Comparison of ENCODE assay signal across 25 cellular contexts in the genomic region with DNA sequence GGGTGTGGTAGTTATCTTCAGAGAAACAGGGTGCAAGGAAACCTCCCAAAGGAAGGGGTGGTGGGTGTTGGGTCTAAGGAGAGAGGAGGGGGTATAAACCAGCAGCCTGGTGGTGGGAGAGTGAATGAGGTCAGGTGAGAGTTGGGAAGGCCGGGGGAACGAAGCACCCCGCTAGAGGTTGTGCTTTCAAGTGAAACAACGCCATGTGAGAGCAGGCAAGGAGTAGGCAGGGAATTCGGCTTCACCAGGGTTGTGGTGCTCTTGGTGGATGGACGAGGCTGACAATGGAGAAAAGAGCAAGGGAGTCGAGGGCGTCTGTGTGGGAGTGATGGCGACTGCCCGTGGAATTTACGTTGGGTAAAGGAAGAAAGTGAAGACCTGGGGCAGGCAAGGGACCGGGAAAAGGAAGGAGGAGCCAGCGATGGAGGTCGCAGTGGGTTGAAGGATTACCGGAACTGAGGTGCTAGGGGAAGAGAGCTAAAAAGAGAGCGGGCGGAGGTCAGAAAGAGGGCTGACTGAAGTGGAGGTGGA. TPM values are rescaled to one million over a fixed set of nuclear protein-coding genes. Genes with fewer than 3 reads are reported as not detected.
DNase-seq lines count a peak whose midpoint lies in the region; ATAC-seq, FAIRE-seq and TF ChIP-seq lines count a peak whose summit lies in the region.
"Had no signal": no experiment of that assay in that cellular context is flagged by ENCODE, and none has a peak within 500 bp of the region (broad histone marks: within the 10 kb centered on the region; RNA-seq: fewer than 3 reads in every experiment).

No MANE protein-coding gene starts in this region.

- H3K79me1 ChIP-seq in H9 (ENCODE audit: insufficient read depth, low read depth, low read length, poor library complexity, severe bottlenecking): no peaks in the 10 kb centered on the region
- no peaks in the 10 kb centered on the region for H3K79me1 ChIP-seq in H1 (ENCODE audit: low read depth, low read length)

- H3K4me3 ChIP-seq in H1 (ENCODE audit: extremely low read depth in 1 of 4, insufficient read depth in 2 of 4, low read depth in 3 of 4, low read length in 4 of 4): peak overlapping the region; percentile 30 to 61 (median 39); a peak in 6 of 8 replicates
- no peak overlapping the region for H3K4me3 ChIP-seq in osteoblast (ENCODE audit: insufficient read depth, low read length)
- no peak overlapping the region for H3K4me3 ChIP-seq in heart right ventricle
- no peak overlapping the region for H3K4me3 ChIP-seq in breast epithelium
- H3K4me3 ChIP-seq: body of pancreas, K562, right atrium auricular region had no signal

- CTCF ChIA-PET in H1 (lab: Charles Lee; ENCODE audit: partially characterized antibody): interaction anchor here (0.7 to 1.2 kb wide), 3 partner anchors 10 to 63 kb away, joined by 3 read pairs; no protein-coding TSS in a partner anchor

- H2BK12ac ChIP-seq in H9 (ENCODE audit: insufficient read length, low read depth, low read length) (no peak overlapping the region), H1 (ENCODE audit: low read depth, low read length) (peak overlapping the region; percentile 89; the same call in 1 of the 2 replicates)

- H3K27me3 Mint-ChIP-seq in H9 (ENCODE audit: low read depth): peaks cover 74% of the 10 kb centered on the region

- peaks cover 13% of the 10 kb centered on the region for H3K23me2 ChIP-seq in H9 (ENCODE audit: insufficient read length, low read depth, low read length, poor library complexity, severe bottlenecking)
- H3K23me2 ChIP-seq in H1 (ENCODE audit: low read depth, low read length): peaks cover 20% of the 10 kb centered on the region

- H3K9me3 ChIP-seq in H9 (ENCODE audit: control insufficient read depth, low read depth, low read length) (no peaks in the 10 kb centered on the region), H1 (ENCODE audit: insufficient read depth in 2 of 2, low read depth in 1 of 2, low read length in 1 of 2) (no peaks in the 10 kb centered on the region), osteoblast (ENCODE audit: low read depth, low read length) (no peaks in the 10 kb centered on the region), heart right ventricle (no peaks in the 10 kb centered on the region), breast epithelium (no peaks in the 10 kb centered on the region)
- H3K9me3 ChIP-seq: body of pancreas, right atrium auricular region had no signal

- TF ChIP-seq EP300 in H1 (IDR thresholded peaks at IDR 0.05; ENCODE audit: borderline replicate concordance in 1 of 2, low read depth in 2 of 2, low read length in 2 of 2): no peak

- intact Hi-C loops in heart right ventricle (cut with DNase I) (no loop called here), breast epithelium (cut with DNase I; ENCODE audit: low total_unique reads) (no loop called here)

- H2AK5ac ChIP-seq in H9 (ENCODE audit: insufficient read length, low read length) (no peak overlapping the region), H1 (ENCODE audit: low read depth, low read length) (no peak overlapping the region; the same call in 1 of the 2 replicates)

- H3K27me3 ChIP-seq in H9 (ENCODE audit: insufficient read depth, low read length): peaks cover 55% of the 10 kb centered on the region
- peaks cover 49 to 71% (median 68%) of the 10 kb centered on the region in 4 experiments for H3K27me3 ChIP-seq in H1 (replicated peaks in 1 of 4; ENCODE audit: control insufficient read depth in 3 of 4, extremely low read depth in 1 of 4, insufficient read depth in 3 of 4, low read length in 3 of 4)
- peaks cover 57% of the 10 kb centered on the region for H3K27me3 ChIP-seq in osteoblast (ENCODE audit: insufficient read depth, low read length)
- peaks cover 12 to 52% (median 49%) of the 10 kb centered on the region in 7 donors for H3K27me3 ChIP-seq in heart right ventricle
- peaks cover 0 to 47% of the 10 kb centered on the region in 2 donors for H3K27me3 ChIP-seq in breast epithelium

- H3K4me1 Mint-ChIP-seq in H9: peaks cover 30 to 39% of the 10 kb centered on the region in 2 experiments

- H3K36me3 Mint-ChIP-seq in H9 (ENCODE audit: insufficient read depth in 1 of 3, low read depth in 3 of 3): peaks cover 0 to 5% (median 0%) of the 10 kb centered on the region in 3 experiments; a peak in 3 of 7 replicates

- no peak overlapping the region for H4K91ac ChIP-seq in H9 (ENCODE audit: insufficient read length, low read depth, low read length)
- H4K91ac ChIP-seq in H1 (replicated peaks; ENCODE audit: insufficient read length, low read length): no peak overlapping the region

- H3K4ac ChIP-seq in H9 (ENCODE audit: low read depth, low read length) (no peak overlapping the region), H1 (replicated peaks; ENCODE audit: insufficient read length, low read depth, low read length) (peak overlapping the region; percentile 19)

- H2BK20ac ChIP-seq in H9 (ENCODE audit: low read depth, low read length, poor library complexity, severe bottlenecking) (no peak overlapping the region), H1 (ENCODE audit: low read length) (peak overlapping the region; percentile 98; the same call in 1 of the 2 replicates)

- no peak for ATAC-seq in heart right ventricle
- ATAC-seq: body of pancreas, K562, left lobe of liver had no signal

- no peak overlapping the region for H3K18ac ChIP-seq in H9 (ENCODE audit: insufficient read length, low read depth, low read length)
- peak overlapping the region; percentile 13; the same call in 1 of the 2 replicates for H3K18ac ChIP-seq in H1 (ENCODE audit: extremely low read depth, low read length)

- H3K56ac ChIP-seq in H9 (ENCODE audit: insufficient read length, low read depth, low read length): no peak overlapping the region
- no peak overlapping the region for H3K56ac ChIP-seq in H1 (replicated peaks; ENCODE audit: insufficient read length, low read depth, low read length)

- H3K27ac ChIP-seq in H9 (ENCODE audit: insufficient read length, low read depth, low read length) (no peak overlapping the region), H1 (ENCODE audit: low read depth, low read length) (no peak overlapping the region), osteoblast (ENCODE audit: low read depth, low read length) (no peak overlapping the region), heart right ventricle (no peak overlapping the region), breast epithelium (no peak overlapping the region)
- H3K27ac ChIP-seq: body of pancreas, right atrium auricular region had no signal

- no peak for TF ChIP-seq RAD21 in H1 (IDR thresholded peaks at IDR 0.05 in 1 of 2, conservative IDR thresholded peaks at IDR 0.05 in 1 of 2; ENCODE audit: low read depth in 2 of 2, low read length in 2 of 2)

- no peak overlapping the region; a peak in 1 of 7 replicates for H3K27ac Mint-ChIP-seq in H9
- H3K27ac Mint-ChIP-seq: activated naive CD8-positive, alpha-beta T cell treated with anti-CD3 and anti-CD28 coated beads for 36 hours had no signal

- no peak overlapping the region for H2BK120ac ChIP-seq in H9 (ENCODE audit: low read depth, low read length, poor library complexity, severe bottlenecking)
- H2BK120ac ChIP-seq in H1 (replicated peaks; ENCODE audit: low read depth, low read length): no peak overlapping the region

- no peak for FAIRE-seq in H1 (lab: Jason Lieb, UNC)
- FAIRE-seq: endometrium, K562, urothelium cell line had no signal

- H2BK15ac ChIP-seq in H9 (ENCODE audit: low read depth, low read length) (no peak overlapping the region), H1 (ENCODE audit: low read length) (peak overlapping the region; percentile 65; the same call in 1 of the 2 replicates)

- H3K79me2 ChIP-seq in H9 (ENCODE audit: insufficient read depth, low read length) (no peaks in the 10 kb centered on the region), H1 (ENCODE audit: control insufficient read depth in 1 of 2, insufficient read depth in 2 of 2, low read length in 2 of 2) (no peaks in the 10 kb centered on the region), osteoblast (ENCODE audit: insufficient read depth, low read length) (no peaks in the 10 kb centered on the region)

- H4K8ac ChIP-seq in H9 (replicated peaks; ENCODE audit: insufficient read length, low read depth, low read length) (no peak overlapping the region), H1 (ENCODE audit: extremely low read depth, insufficient read depth, low read length) (peak overlapping the region; percentile 66; the same call in 1 of the 2 replicates)

- H3K36me3 ChIP-seq in H1 (ENCODE audit: control insufficient read depth in 2 of 4, insufficient read depth in 4 of 4, low read length in 3 of 4) (peaks cover 0 to 4% (median 0%) of the 10 kb centered on the region in 4 experiments; a peak in 1 of 8 replicates), osteoblast (ENCODE audit: insufficient read depth, low read length) (no peaks in the 10 kb centered on the region), heart right ventricle (no peaks in the 10 kb centered on the region), breast epithelium (no peaks in the 10 kb centered on the region)
- H3K36me3 ChIP-seq: right atrium auricular region had no signal

- TF ChIP-seq POLR2A in H1 (IDR thresholded peaks at IDR 0.05; ENCODE audit: control extremely low read depth in 1 of 2, low read depth in 2 of 2, low read length in 2 of 2) (no peak), breast epithelium (IDR thresholded peaks at IDR 0.05) (no peak)

- no peak for TF ChIP-seq CTCF in H9 (conservative IDR thresholded peaks at IDR 0.05)
- no peak for TF ChIP-seq CTCF in H1 (IDR thresholded peaks at IDR 0.05; ENCODE audit: control extremely low read depth in 1 of 3, insufficient read depth in 1 of 3, low read depth in 1 of 3, low read length in 3 of 3)
- no peak for TF ChIP-seq CTCF in osteoblast (IDR thresholded peaks at IDR 0.05; ENCODE audit: extremely low read depth, low read depth, low read length)
- no peak for TF ChIP-seq CTCF in heart right ventricle (IDR thresholded peaks at IDR 0.05)
- TF ChIP-seq CTCF in breast epithelium (IDR thresholded peaks at IDR 0.05): no peak

- no peaks in the 10 kb centered on the region for H4K20me1 ChIP-seq in H9 (ENCODE audit: control insufficient read depth, insufficient read depth, insufficient read length)
- peaks cover 0 to 2% of the 10 kb centered on the region in 2 experiments for H4K20me1 ChIP-seq in H1 (replicated peaks in 1 of 2; ENCODE audit: control insufficient read depth in 1 of 2, insufficient read depth in 2 of 2, low read length in 2 of 2)
- H4K20me1 ChIP-seq in osteoblast (ENCODE audit: insufficient read depth, low read length): no peaks in the 10 kb centered on the region

- no peak overlapping the region for H3T11ph ChIP-seq in H9 (ENCODE audit: low read length)

- peaks cover 0 to 5% of the 10 kb centered on the region in 2 experiments; a peak in 2 of 5 replicates for H3K9me3 Mint-ChIP-seq in H9

- peak overlapping the region; percentile 50 to 78 for H3K4me3 Mint-ChIP-seq in H9
- H3K4me3 Mint-ChIP-seq: activated naive CD8-positive, alpha-beta T cell treated with anti-CD3 and anti-CD28 coated beads for 36 hours had no signal

- H3K23ac ChIP-seq in H9 (ENCODE audit: insufficient read length, low read depth, low read length) (no peak overlapping the region), H1 (ENCODE audit: insufficient read length) (no peak overlapping the region)

- H2AFZ ChIP-seq in H9 (ENCODE audit: low read length) (no peak overlapping the region), H1 (ENCODE audit: low read length) (peak overlapping the region; percentile 72), osteoblast (ENCODE audit: low read length) (no peak overlapping the region)

- H3K4me1 ChIP-seq in H9 (ENCODE audit: insufficient read depth, low read length): no peaks in the 10 kb centered on the region; the same call in 1 of the 2 replicates
- peaks cover 3 to 15% (median 10%) of the 10 kb centered on the region in 4 experiments for H3K4me1 ChIP-seq in H1 (replicated peaks in 1 of 4; ENCODE audit: control insufficient read depth in 3 of 4, insufficient read depth in 4 of 4, low read length in 3 of 4)
- H3K4me1 ChIP-seq in osteoblast (ENCODE audit: insufficient read depth, low read length): peaks cover 6% of the 10 kb centered on the region
- H3K4me1 ChIP-seq in heart right ventricle: peaks cover 0 to 29% (median 10%) of the 10 kb centered on the region in 9 donors
- H3K4me1 ChIP-seq in breast epithelium: no peaks in the 10 kb centered on the region

- POLR2A ChIA-PET in H1 (lab: Charles Lee; ENCODE audit: partially characterized antibody): interaction anchor here (0.6 to 1.3 kb wide), 2 partner anchors 10 to 239 kb away, joined by 3 to 4 read pairs; no protein-coding TSS in a partner anchor

- no peak overlapping the region for H2BK5ac ChIP-seq in H9 (ENCODE audit: insufficient read length, low read length)
- peak overlapping the region; percentile 10; the same call in 1 of the 2 replicates for H2BK5ac ChIP-seq in H1 (ENCODE audit: low read depth, low read length)

- H4K5ac ChIP-seq in H9 (ENCODE audit: insufficient read length, low read depth, low read length): peak overlapping the region; percentile 56
- H4K5ac ChIP-seq in H1 (ENCODE audit: insufficient read length, low read depth, low read length): no peak overlapping the region

- no peak for DNase-seq in H9
- peak in 1 of 2 experiments; percentile 55 for DNase-seq in H1 (ENCODE audit: low read depth in 1 of 2, low spot score in 2 of 2)
- DNase-seq in iPS-NIHi7 (ENCODE audit: extremely low spot score): peak; percentile 11
- DNase-seq in osteoblast (ENCODE audit: insufficient read length, low spot score, missing footprints): peak; percentile 74
- no peak for DNase-seq in dermis blood vessel endothelial cell
- no peak for DNase-seq in heart right ventricle
- no peak for DNase-seq in islet precursor cell
- no peak for DNase-seq in breast epithelium (ENCODE audit: low spot score in 2 of 2)
- DNase-seq: activated CD4-positive, CD25-positive, alpha-beta regulatory T cell treated with anti-CD3 and anti-CD28 coated beads, Interleukin-2, amount 50 U/mL, for 72 hours; activated naive CD8-positive, alpha-beta T cell treated with anti-CD3 and anti-CD28 coated beads for 36 hours; activated T-cell treated with anti-CD3 and anti-CD28 coated beads, Interleukin-2, amount 50 U/mL, for 48 hours; body of pancreas; COR-L47; midbrain; NCI-H1694 treated with DMSO at 0.1 percent for 48 hours; NCI-H2227 treated with DMSO at 0.1 percent for 48 hours; NCI-H774; occipital lobe; stimulated activated CD8-positive, alpha-beta memory T cell treated with anti-CD3 and anti-CD28 coated beads, Interleukin-4, amount 100 ng/mL, for 48 hours had no signal

- H3K9ac ChIP-seq in H9 (ENCODE audit: extremely low read depth, insufficient read length, low read length): no peak overlapping the region
- H3K9ac ChIP-seq in H1 (replicated peaks in 1 of 4; ENCODE audit: extremely low read depth in 1 of 4, low read depth in 3 of 4, low read length in 3 of 4): no peak overlapping the region

- WGBS in H9 (ENCODE audit: extremely low coverage, insufficient read length, low lambda C conversion rate): no CpG with 5 or more reads among the region's 17 CpGs
- WGBS in H1 (ENCODE audit: extremely low coverage in 1 of 2, insufficient coverage in 1 of 2, insufficient read length in 1 of 2, insufficient replicate concordance in 2 of 2, low coverage in 1 of 2, low lambda C conversion rate in 2 of 2, missing lambda C conversion rate in 1 of 2), 2 experiments: 43% methylated on average over 17 of the region's 17 CpGs; no CpG with 5 or more reads in 1 of the 2 experiments
- WGBS in heart right ventricle, 2 donors: 40 to 45% methylated on average over 17 of the region's 17 CpGs

- H3K4me2 ChIP-seq in H9 (ENCODE audit: insufficient read depth, insufficient read length, low read length) (peak overlapping the region; percentile 97), H1 (ENCODE audit: insufficient read depth in 1 of 2, low read depth in 2 of 2, low read length in 2 of 2) (peak overlapping the region; percentile 77 to 78), osteoblast (ENCODE audit: insufficient read depth, low read length) (no peak overlapping the region)

- no peak overlapping the region; the same call in 1 of the 2 replicates for H3K14ac ChIP-seq in H9 (ENCODE audit: insufficient read depth, low read length)
- no peak overlapping the region for H3K14ac ChIP-seq in H1 (ENCODE audit: insufficient read length)

RNA-seq across cellular contexts. Expression of gene MLNR, which starts 2.1 kb away (rescaled TPM):
- total RNA-seq in H9 (2021): not detected in 2 replicates
- 0.24 TPM in 1 of 2 replicates, not detected in the other for total RNA-seq in H1 (2021; fragmentation: NEBNext Ultra II Directional; extraction: Animal tissue kit (Norgen Biotek cat#: 25700))
- 0.29 and 0.69 TPM in 2 replicates for polyA plus RNA-seq in H1 (2011; rRNA removed)
- 0.16 TPM for polyA plus RNA-seq in H1 (2011; cell fraction: cytosol; rRNA removed)
- polyA plus RNA-seq in H1 (2011; cell fraction: nucleus; rRNA removed): 0.30 TPM
- polyA plus RNA-seq in H1 (2012, experiment 1 of 2): 0.13 to 0.24 TPM in 2 of 4 replicates, not detected in the others
- not detected for polyA plus RNA-seq in H1 (2012, experiment 2 of 2)
- 0.26 TPM for polyA plus RNA-seq in H1 (2013, experiment 1 of 2)
- 0.20 TPM for polyA plus RNA-seq in H1 (2013, experiment 2 of 2)
- 0.16 and 0.20 TPM in 2 replicates for polyA minus RNA-seq in H1 (2011; rRNA and poly(A)+ RNA removed)
- polyA minus RNA-seq in H1 (2011; cell fraction: cytosol; rRNA and poly(A)+ RNA removed): not detected
- 1.2 TPM for polyA minus RNA-seq in H1 (2011; cell fraction: nucleus; rRNA and poly(A)+ RNA removed)
- not detected in 2 replicates for total RNA-seq in osteoblast
- not detected in 2 replicates for total RNA-seq in dermis blood vessel endothelial cell
- total RNA-seq in heart right ventricle: not detected
- polyA plus RNA-seq in heart right ventricle: not detected
- total RNA-seq in breast epithelium: not detected
- total RNA-seq: activated CD8-positive, alpha-beta memory T cell treated with anti-CD3 and anti-CD28 coated beads for 36 hours; activated naive CD8-positive, alpha-beta T cell treated with anti-CD3 and anti-CD28 coated beads for 36 hours; body of pancreas; K562; left lobe of liver; occipital lobe; right atrium auricular region had no signal
- polyA plus RNA-seq: K562 had no signal

RNA-seq across cellular contexts. Expression of gene CDADC1, which starts 29.7 kb away (rescaled TPM):
- total RNA-seq in H9 (2021) (3.9 and 4.9 TPM in 2 replicates), osteoblast (3.2 and 3.6 TPM in 2 replicates), dermis blood vessel endothelial cell (2.7 TPM in 2 replicates), heart right ventricle (10 to 100 TPM in 4 of 10 donors, 1 to 10 TPM in 6; 6.6 to 12.7 (median 9.4) TPM), breast epithelium (1 to 10 TPM; 7.3 to 8.5 (median 8.2) TPM)
- total RNA-seq in H1 (2021; fragmentation: NEBNext Ultra II Directional; extraction: Animal tissue kit (Norgen Biotek cat#: 25700)): 2.7 and 6.5 TPM in 2 replicates
- polyA plus RNA-seq in H1 (2011; rRNA removed) (0.98 and 1.3 TPM in 2 replicates), heart right ventricle (1 to 10 TPM; 4.9 to 5.0 TPM)
- polyA plus RNA-seq in H1 (2011; cell fraction: cytosol; rRNA removed): 2.1 TPM
- 2.2 TPM for polyA plus RNA-seq in H1 (2011; cell fraction: nucleus; rRNA removed)
- 2.8 to 6.3 TPM (median 3.3 TPM) in 4 replicates for polyA plus RNA-seq in H1 (2012, experiment 1 of 2)
- polyA plus RNA-seq in H1 (2012, experiment 2 of 2): 7.4 TPM
- polyA plus RNA-seq in H1 (2013, experiment 1 of 2): 4.0 TPM
- 3.5 TPM for polyA plus RNA-seq in H1 (2013, experiment 2 of 2)
- polyA minus RNA-seq in H1 (2011; rRNA and poly(A)+ RNA removed): 0.93 and 1.7 TPM in 2 replicates
- 1.8 TPM for polyA minus RNA-seq in H1 (2011; cell fraction: cytosol; rRNA and poly(A)+ RNA removed)
- 3.1 TPM for polyA minus RNA-seq in H1 (2011; cell fraction: nucleus; rRNA and poly(A)+ RNA removed)

Comparison
In these comparisons a context has a peak if more than half of its experiments do, and no peak if none do; other contexts are left out.
1. DNase-seq: peak in iPS-NIHi7 (single experiment) and osteoblast (single experiment); none in H9 (single experiment), dermis blood vessel endothelial cell (single experiment), heart right ventricle (0 of 2), islet precursor cell (single experiment) and breast epithelium (0 of 2).
2. H3K4me3 ChIP-seq: peak in H1 (4 of 4); none in osteoblast (single experiment), heart right ventricle (0 of 10) and breast epithelium (0 of 3).